ENCODE assay signal across 1 cellular context in genomic region chr1:26697978-26698849, GRCh38.
TF ChIP-seq lines count a peak whose summit lies in the region.

No MANE protein-coding gene starts in this region.

TF ChIP-seq in H1, 55 proteins besides CTCF, POLR2A, EP300 and RAD21:
- no peak for TF ChIP-seq CHD1 (IDR thresholded peaks at IDR 0.05; ENCODE audit: low read depth, low read length)
- 0 out of 2 replicates have a peak, but pooled peaks have one; percentile 17 for TF ChIP-seq POLR2AphosphoS5 (IDR thresholded peaks at IDR 0.05; ENCODE audit: low read depth, low read length)
- TF ChIP-seq USF2 (IDR thresholded peaks at IDR 0.05; ENCODE audit: low read length) = no peak
- TF ChIP-seq HDAC6 (IDR thresholded peaks at IDR 0.05; ENCODE audit: low read depth, low read length) = no peak
- TF ChIP-seq SAP30 (IDR thresholded peaks at IDR 0.05; ENCODE audit: insufficient read depth, insufficient replicate concordance, low read length) = peak; percentile 36
- TF ChIP-seq HDAC2 (IDR thresholded peaks at IDR 0.05; ENCODE audit: borderline replicate concordance in 1 of 2, low read depth in 2 of 2, low read length in 2 of 2) = 0 out of 4 replicates have a peak, but pooled peaks of 1 of the 2 experiments have one; percentile 31
- no peak; the same call in 1 of the 2 replicates for TF ChIP-seq ATF2 (IDR thresholded peaks at IDR 0.05; ENCODE audit: low read length)
- peak in 1 of 2 experiments; percentile 67; a peak in 2 of 4 replicates for TF ChIP-seq SIN3A (conservative IDR thresholded peaks at IDR 0.05 in 1 of 2, IDR thresholded peaks at IDR 0.05 in 1 of 2; ENCODE audit: low read depth in 1 of 2, low read length in 2 of 2)
- TF ChIP-seq CTBP2 (IDR thresholded peaks at IDR 0.05; ENCODE audit: borderline replicate concordance, insufficient read depth, insufficient read length, low read length) = no peak
- peak; percentile 9; the same call in 1 of the 2 replicates for TF ChIP-seq TAF1 (IDR thresholded peaks at IDR 0.05; ENCODE audit: low read depth, low read length)
